1 cellular context compared by ENCODE assay signal in genomic region chr1:155273134-155273982, GRCh38.
TF ChIP-seq lines count a peak whose summit lies in the region.

Gene CLK2 (minus strand): TSS chr1:155273504. CDS start chr1:155270977, 2,527 bp downstream.

TF ChIP-seq in WTC11, 78 proteins besides CTCF, POLR2A, EP300 and RAD21 (continued from another document):
- TF ChIP-seq ARID4B (CRISPR knock-in tag; IDR thresholded peaks at IDR 0.05; ENCODE audit: borderline replicate concordance) (peak; percentile 83; the same call in 1 of the 2 replicates), MYBL2 (CRISPR knock-in tag; IDR thresholded peaks at IDR 0.05) (peak; percentile 50; the same call in 1 of the 2 replicates), ZNF232 (CRISPR knock-in tag; IDR thresholded peaks at IDR 0.05) (peak; percentile 80; the same call in 1 of the 2 replicates), ZNF512 (CRISPR knock-in tag; IDR thresholded peaks at IDR 0.05; ENCODE audit: borderline replicate concordance) (no peak), FOXJ3 (CRISPR knock-in tag; IDR thresholded peaks at IDR 0.05; ENCODE audit: borderline replicate concordance) (no peak), FOXP1 (CRISPR knock-in tag; IDR thresholded peaks at IDR 0.05; ENCODE audit: borderline replicate concordance) (peak; percentile 67; the same call in 1 of the 2 replicates), NFATC4 (CRISPR knock-in tag; IDR thresholded peaks at IDR 0.05) (no peak), ZBTB21 (CRISPR knock-in tag; IDR thresholded peaks at IDR 0.05; ENCODE audit: borderline replicate concordance) (no peak), USF2 (CRISPR knock-in tag; IDR thresholded peaks at IDR 0.05) (peak; percentile 95), ZNF532 (CRISPR knock-in tag; IDR thresholded peaks at IDR 0.05; ENCODE audit: borderline replicate concordance) (no peak), ZNF396 (CRISPR knock-in tag; IDR thresholded peaks at IDR 0.05; ENCODE audit: borderline replicate concordance) (no peak), E2F5 (CRISPR knock-in tag; IDR thresholded peaks at IDR 0.05) (peak; percentile 87; the same call in 1 of the 2 replicates), SMAD3 (CRISPR knock-in tag; IDR thresholded peaks at IDR 0.05; ENCODE audit: borderline replicate concordance) (no peak), NR3C1 (CRISPR knock-in tag; conservative IDR thresholded peaks at IDR 0.05; ENCODE audit: low read depth) (0 out of 2 replicates have a peak, but pooled peaks have one; percentile 42), FOXP4 (CRISPR knock-in tag; IDR thresholded peaks at IDR 0.05) (peak; percentile 84), FOXK1 (CRISPR knock-in tag; IDR thresholded peaks at IDR 0.05) (peak; percentile 97)
